Comparison of ENCODE assay signal across 12 cellular contexts in genomic region chr17:82893779-82894178, GRCh38. TPM values are rescaled to one million over a fixed set of nuclear protein-coding genes. Genes with fewer than 3 reads are reported as not detected.
DNase-seq lines count a peak whose midpoint lies in the region; ATAC-seq and TF ChIP-seq lines count a peak whose summit lies in the region.
"Had no signal": no experiment of that assay in that cellular context is flagged by ENCODE, and none has a peak within 500 bp of the region (broad histone marks: within the 10 kb centered on the region; RNA-seq: fewer than 3 reads in every experiment).

No MANE protein-coding gene starts in this region.

- H3K36me3 ChIP-seq in upper lobe of left lung: peaks cover 0 to 27% (median 12%) of the 10 kb centered on the region in 4 donors

- no peak overlapping the region for H3K4me3 ChIP-seq in upper lobe of left lung

- TF ChIP-seq CTCF in upper lobe of left lung (IDR thresholded peaks at IDR 0.05): no peak
- no peak for TF ChIP-seq CTCF in GM10266 (IDR thresholded peaks at IDR 0.05; ENCODE audit: control insufficient read depth, insufficient read depth, low read depth, missing control alignments)

- H3K27me3 ChIP-seq in upper lobe of left lung: no peaks in the 10 kb centered on the region

- H3K9me3 Mint-ChIP-seq in activated T-cell treated with anti-CD3 and anti-CD28 coated beads, Interleukin-2, amount 50 U/mL, for 24 hours: no peaks in the 10 kb centered on the region
- no peaks in the 10 kb centered on the region for H3K9me3 Mint-ChIP-seq in activated naive CD8-positive, alpha-beta T cell (ENCODE audit: low read depth)

- ATAC-seq in upper lobe of left lung (ENCODE audit: low FRiP score in 2 of 2) (no peak), HG03159 (IDR thresholded peaks at IDR 0.05; ENCODE audit: unreplicated experiment) (no peak)

- peak overlapping the region in 3 of 4 donors; percentile 58 to 92 (median 78) for H3K27ac ChIP-seq in upper lobe of left lung

- no peaks in the 10 kb centered on the region for H3K27me3 Mint-ChIP-seq in activated T-cell treated with anti-CD3 and anti-CD28 coated beads, Interleukin-2, amount 50 U/mL, for 24 hours
- H3K27me3 Mint-ChIP-seq in activated naive CD8-positive, alpha-beta T cell: no peaks in the 10 kb centered on the region

- H3K4me3 Mint-ChIP-seq in activated T-cell treated with anti-CD3 and anti-CD28 coated beads, Interleukin-2, amount 50 U/mL, for 24 hours: peak overlapping the region; percentile 64
- peak overlapping the region; percentile 67 for H3K4me3 Mint-ChIP-seq in activated naive CD8-positive, alpha-beta T cell

- H3K36me3 Mint-ChIP-seq in activated T-cell treated with anti-CD3 and anti-CD28 coated beads, Interleukin-2, amount 50 U/mL, for 24 hours (ENCODE audit: low read depth): peaks cover 74% of the 10 kb centered on the region
- peaks cover 9% of the 10 kb centered on the region for H3K36me3 Mint-ChIP-seq in activated naive CD8-positive, alpha-beta T cell

- no peaks in the 10 kb centered on the region for H3K9me3 ChIP-seq in upper lobe of left lung

- peaks cover 17 to 45% (median 33%) of the 10 kb centered on the region in 4 donors for H3K4me1 ChIP-seq in upper lobe of left lung

- WGBS in upper lobe of left lung, 2 donors: 34 to 49% methylated on average over 10 of the region's 10 CpGs

- no peak for TF ChIP-seq EP300 in upper lobe of left lung (IDR thresholded peaks at IDR 0.05)

- TF ChIP-seq POLR2A in upper lobe of left lung (IDR thresholded peaks at IDR 0.05): no peak

- H3K4me1 Mint-ChIP-seq in activated T-cell treated with anti-CD3 and anti-CD28 coated beads, Interleukin-2, amount 50 U/mL, for 24 hours (ENCODE audit: low read depth): peaks cover 46% of the 10 kb centered on the region
- H3K4me1 Mint-ChIP-seq in activated naive CD8-positive, alpha-beta T cell (ENCODE audit: low read depth): peaks cover 32% of the 10 kb centered on the region

- peak overlapping the region; percentile 93 for H3K27ac Mint-ChIP-seq in activated T-cell treated with anti-CD3 and anti-CD28 coated beads, Interleukin-2, amount 50 U/mL, for 24 hours
- peak overlapping the region; percentile 71 for H3K27ac Mint-ChIP-seq in activated naive CD8-positive, alpha-beta T cell

- DNase-seq in activated T-cell treated with anti-CD3 and anti-CD28 coated beads, Interleukin-2, amount 50 U/mL, for 24 hours: no peak
- DNase-seq in activated T-cell treated with anti-CD3 and anti-CD28 coated beads for 4 hours (no peak), iris pigment epithelial cell (ENCODE audit: low read depth) (peak; percentile 17), upper lobe of left lung (no peak), SKM-1 (lab: John Stamatoyannopoulos, UW; ENCODE audit: unreplicated experiment) (no peak), GM10266 (ENCODE audit: extremely low spot score) (no peak)
- DNase-seq: GF-D8, GOT3, kidney glomerular epithelial cell, NCI-H510A had no signal

RNA-seq across cellular contexts. Expression of gene ZNF750, which starts 54.0 kb away (rescaled TPM):
- total RNA-seq in upper lobe of left lung: 10 to 100 TPM in 2 of 6 donors, 1 to 10 TPM in 4; 2.9 to 14.4 (median 6.9) TPM
